ENCODE assay signal across 1 cellular context in genomic region chr11:66311965-66312548, GRCh38.
TF ChIP-seq lines count a peak whose summit lies in the region.

No MANE protein-coding gene starts in this region.

TF ChIP-seq in K562, 482 proteins besides CTCF, POLR2A, EP300 and RAD21 (continued from another document and continues in another):
- TF ChIP-seq ZBTB26 (CRISPR knock-in tag; IDR thresholded peaks at IDR 0.05) (no peak), USF1 (CRISPR knock-in tag; IDR thresholded peaks at IDR 0.05) (no peak), NFE2L1 (tag; IDR thresholded peaks at IDR 0.05; ENCODE audit: borderline replicate concordance, low read depth) (no peak), CBX2 (IDR thresholded peaks at IDR 0.05; ENCODE audit: insufficient read depth, low read length, poor library complexity, severe bottlenecking) (no peak), TAF1 (IDR thresholded peaks at IDR 0.05; ENCODE audit: control insufficient read depth, extremely low read depth, insufficient read depth, low read length, severe bottlenecking) (no peak), RFX1 (IDR thresholded peaks at IDR 0.05) (no peak), XRCC3 (IDR thresholded peaks at IDR 0.05) (no peak), CREBBP (IDR thresholded peaks at IDR 0.05; ENCODE audit: low read depth, low read length) (no peak), XRCC4 (IDR thresholded peaks at IDR 0.05; ENCODE audit: extremely low read depth, insufficient read depth, insufficient read length) (no peak), MYNN (IDR thresholded peaks at IDR 0.05) (no peak; the same call in none of the 2 replicates), MYNN (CRISPR knock-in tag; IDR thresholded peaks at IDR 0.05) (no peak), TCF7 (IDR thresholded peaks at IDR 0.05; ENCODE audit: borderline replicate concordance) (no peak), BRF2 (IDR thresholded peaks at IDR 0.05; ENCODE audit: borderline replicate concordance, insufficient read depth, insufficient read length) (no peak), ZBTB33 (CRISPR knock-in tag; IDR thresholded peaks at IDR 0.05) (peak; percentile 59; the same call in 1 of the 2 replicates), ETS1 (conservative IDR thresholded peaks at IDR 0.05; ENCODE audit: control insufficient read depth, low read depth, low read length) (no peak), ZNF589 (CRISPR knock-in tag; IDR thresholded peaks at IDR 0.05; ENCODE audit: low read depth) (no peak), CBX1 (IDR thresholded peaks at IDR 0.05; ENCODE audit: low read depth) (peak; percentile 35; the same call in 1 of the 2 replicates), TAF9B (IDR thresholded peaks at IDR 0.05; ENCODE audit: partially characterized antibody) (no peak), PHB (CRISPR knock-in tag; IDR thresholded peaks at IDR 0.05) (no peak), ZNF140 (CRISPR knock-in tag; IDR thresholded peaks at IDR 0.05) (no peak), NFE2 (IDR thresholded peaks at IDR 0.05; ENCODE audit: low read depth) (no peak), SAP30 (IDR thresholded peaks at IDR 0.05; ENCODE audit: borderline replicate concordance, insufficient read depth, low read depth, low read length, poor library complexity, severe bottlenecking) (peak; percentile 55), ATF4 (CRISPR knock-in tag; IDR thresholded peaks at IDR 0.05) (no peak), ZNF57 (CRISPR knock-in tag; IDR thresholded peaks at IDR 0.05) (no peak), CAMTA2 (CRISPR knock-in tag; conservative IDR thresholded peaks at IDR 0.05) (no peak), ZNF274 (IDR thresholded peaks at IDR 0.05; ENCODE audit: borderline replicate concordance, low read depth, low read length) (no peak), GATA2 (CRISPR knock-in tag; IDR thresholded peaks at IDR 0.05) (no peak), KLF6 (CRISPR knock-in tag; IDR thresholded peaks at IDR 0.05; ENCODE audit: borderline replicate concordance) (no peak), ZNF398 (CRISPR knock-in tag; IDR thresholded peaks at IDR 0.05) (no peak), MAFG (tag; conservative IDR thresholded peaks at IDR 0.05) (no peak), MEF2D (tag; conservative IDR thresholded peaks at IDR 0.05; ENCODE audit: low read depth) (no peak), NKRF (IDR thresholded peaks at IDR 0.05; ENCODE audit: borderline replicate concordance) (peak; percentile 68; the same call in 1 of the 2 replicates), PML (IDR thresholded peaks at IDR 0.05; ENCODE audit: low read length) (no peak), CEBPB (tag; IDR thresholded peaks at IDR 0.05) (no peak), DNMT1 (IDR thresholded peaks at IDR 0.05) (no peak; the same call in 1 of the 2 replicates)
- TF ChIP-seq, protein P1, sequence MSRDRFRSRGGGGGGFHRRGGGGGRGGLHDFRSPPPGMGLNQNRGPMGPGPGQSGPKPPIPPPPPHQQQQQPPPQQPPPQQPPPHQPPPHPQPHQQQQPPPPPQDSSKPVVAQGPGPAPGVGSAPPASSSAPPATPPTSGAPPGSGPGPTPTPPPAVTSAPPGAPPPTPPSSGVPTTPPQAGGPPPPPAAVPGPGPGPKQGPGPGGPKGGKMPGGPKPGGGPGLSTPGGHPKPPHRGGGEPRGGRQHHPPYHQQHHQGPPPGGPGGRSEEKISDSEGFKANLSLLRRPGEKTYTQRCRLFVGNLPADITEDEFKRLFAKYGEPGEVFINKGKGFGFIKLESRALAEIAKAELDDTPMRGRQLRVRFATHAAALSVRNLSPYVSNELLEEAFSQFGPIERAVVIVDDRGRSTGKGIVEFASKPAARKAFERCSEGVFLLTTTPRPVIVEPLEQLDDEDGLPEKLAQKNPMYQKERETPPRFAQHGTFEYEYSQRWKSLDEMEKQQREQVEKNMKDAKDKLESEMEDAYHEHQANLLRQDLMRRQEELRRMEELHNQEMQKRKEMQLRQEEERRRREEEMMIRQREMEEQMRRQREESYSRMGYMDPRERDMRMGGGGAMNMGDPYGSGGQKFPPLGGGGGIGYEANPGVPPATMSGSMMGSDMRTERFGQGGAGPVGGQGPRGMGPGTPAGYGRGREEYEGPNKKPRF (IDR thresholded peaks at IDR 0.05; ENCODE audit: low read depth, low read length) = no peak
- TF ChIP-seq, protein P2, sequence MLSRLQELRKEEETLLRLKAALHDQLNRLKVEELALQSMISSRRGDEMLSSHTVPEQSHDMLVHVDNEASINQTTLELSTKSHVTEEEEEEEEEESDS (CRISPR knock-in tag; IDR thresholded peaks at IDR 0.05) = no peak
- TF ChIP-seq, protein P3, sequence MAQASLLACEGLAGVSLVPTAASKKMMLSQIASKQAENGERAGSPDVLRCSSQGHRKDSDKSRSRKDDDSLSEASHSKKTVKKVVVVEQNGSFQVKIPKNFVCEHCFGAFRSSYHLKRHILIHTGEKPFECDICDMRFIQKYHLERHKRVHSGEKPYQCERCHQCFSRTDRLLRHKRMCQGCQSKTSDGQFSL (CRISPR knock-in tag; IDR thresholded peaks at IDR 0.05) = no peak
- TF ChIP-seq, protein P3 (tag; IDR thresholded peaks at IDR 0.05) = no peak
- TF ChIP-seq, protein P4, sequence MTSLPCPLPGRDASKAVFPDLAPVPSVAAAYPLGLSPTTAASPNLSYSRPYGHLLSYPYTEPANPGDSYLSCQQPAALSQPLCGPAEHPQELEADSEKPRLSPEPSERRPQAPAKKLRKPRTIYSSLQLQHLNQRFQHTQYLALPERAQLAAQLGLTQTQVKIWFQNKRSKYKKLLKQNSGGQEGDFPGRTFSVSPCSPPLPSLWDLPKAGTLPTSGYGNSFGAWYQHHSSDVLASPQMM (CRISPR knock-in tag; IDR thresholded peaks at IDR 0.05) = no peak
- TF ChIP-seq, protein P5, sequence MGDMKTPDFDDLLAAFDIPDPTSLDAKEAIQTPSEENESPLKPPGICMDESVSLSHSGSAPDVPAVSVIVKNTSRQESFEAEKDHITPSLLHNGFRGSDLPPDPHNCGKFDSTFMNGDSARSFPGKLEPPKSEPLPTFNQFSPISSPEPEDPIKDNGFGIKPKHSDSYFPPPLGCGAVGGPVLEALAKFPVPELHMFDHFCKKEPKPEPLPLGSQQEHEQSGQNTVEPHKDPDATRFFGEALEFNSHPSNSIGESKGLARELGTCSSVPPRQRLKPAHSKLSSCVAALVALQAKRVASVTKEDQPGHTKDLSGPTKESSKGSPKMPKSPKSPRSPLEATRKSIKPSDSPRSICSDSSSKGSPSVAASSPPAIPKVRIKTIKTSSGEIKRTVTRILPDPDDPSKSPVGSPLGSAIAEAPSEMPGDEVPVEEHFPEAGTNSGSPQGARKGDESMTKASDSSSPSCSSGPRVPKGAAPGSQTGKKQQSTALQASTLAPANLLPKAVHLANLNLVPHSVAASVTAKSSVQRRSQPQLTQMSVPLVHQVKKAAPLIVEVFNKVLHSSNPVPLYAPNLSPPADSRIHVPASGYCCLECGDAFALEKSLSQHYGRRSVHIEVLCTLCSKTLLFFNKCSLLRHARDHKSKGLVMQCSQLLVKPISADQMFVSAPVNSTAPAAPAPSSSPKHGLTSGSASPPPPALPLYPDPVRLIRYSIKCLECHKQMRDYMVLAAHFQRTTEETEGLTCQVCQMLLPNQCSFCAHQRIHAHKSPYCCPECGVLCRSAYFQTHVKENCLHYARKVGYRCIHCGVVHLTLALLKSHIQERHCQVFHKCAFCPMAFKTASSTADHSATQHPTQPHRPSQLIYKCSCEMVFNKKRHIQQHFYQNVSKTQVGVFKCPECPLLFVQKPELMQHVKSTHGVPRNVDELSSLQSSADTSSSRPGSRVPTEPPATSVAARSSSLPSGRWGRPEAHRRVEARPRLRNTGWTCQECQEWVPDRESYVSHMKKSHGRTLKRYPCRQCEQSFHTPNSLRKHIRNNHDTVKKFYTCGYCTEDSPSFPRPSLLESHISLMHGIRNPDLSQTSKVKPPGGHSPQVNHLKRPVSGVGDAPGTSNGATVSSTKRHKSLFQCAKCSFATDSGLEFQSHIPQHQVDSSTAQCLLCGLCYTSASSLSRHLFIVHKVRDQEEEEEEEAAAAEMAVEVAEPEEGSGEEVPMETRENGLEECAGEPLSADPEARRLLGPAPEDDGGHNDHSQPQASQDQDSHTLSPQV (IDR thresholded peaks at IDR 0.05) = no peak
- TF ChIP-seq, protein P6, sequence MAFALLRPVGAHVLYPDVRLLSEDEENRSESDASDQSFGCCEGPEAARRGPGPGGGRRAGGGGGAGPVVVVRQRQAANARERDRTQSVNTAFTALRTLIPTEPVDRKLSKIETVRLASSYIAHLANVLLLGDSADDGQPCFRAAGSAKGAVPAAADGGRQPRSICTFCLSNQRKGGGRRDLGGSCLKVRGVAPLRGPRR (CRISPR knock-in tag; IDR thresholded peaks at IDR 0.05) = no peak
